13 cellular contexts compared by ENCODE assay signal in genomic region chr4:156962551-156962974, GRCh38. TPM values are rescaled to one million over a fixed set of nuclear protein-coding genes. Genes with fewer than 3 reads are reported as not detected.
DNase-seq lines count a peak whose midpoint lies in the region; ATAC-seq and TF ChIP-seq lines count a peak whose summit lies in the region.
"Had no signal": no experiment of that assay in that cellular context is flagged by ENCODE, and none has a peak within 500 bp of the region (broad histone marks: within the 10 kb centered on the region; RNA-seq: fewer than 3 reads in every experiment).

No MANE protein-coding gene starts in this region.

- no peak overlapping the region for H3K4me2 ChIP-seq in MM.1S (ENCODE audit: low read depth, low read length)

- H3K27ac ChIP-seq in ascending aorta (peak overlapping the region; percentile 60 to 72), MM.1S (ENCODE audit: low read length) (no peak overlapping the region)

- peak; percentile 96 for DNase-seq in GM04504 (ENCODE audit: low read depth)
- DNase-seq in ascending aorta (ENCODE audit: low spot score in 2 of 2), result peak; percentile 9 to 70
- no peak for DNase-seq in left cardiac atrium
- peak; percentile 90 for DNase-seq in renal cortical epithelial cell (ENCODE audit: low read depth)
- DNase-seq in MM.1S, result no peak
- no peak for DNase-seq in NCI-H146 treated with DMSO at 0.1 percent for 48 hours (lab: John Stamatoyannopoulos, UW; ENCODE audit: unreplicated experiment)
- DNase-seq in stimulated activated CD4-positive, alpha-beta T cell treated with anti-CD3 and anti-CD28 coated beads, Interleukin-15, amount 100 ng/mL, for 24 hours, result no peak
- DNase-seq: activated CD4-positive, alpha-beta T cell treated with anti-CD3 and anti-CD28 coated beads for 48 hours; NCI-H187; RPMI8226; stimulated activated CD4-positive, alpha-beta T cell treated with anti-CD3 and anti-CD28 coated beads, Interleukin-4, amount 100 ng/mL, for 24 hours had no signal

- H3K27me3 ChIP-seq in ascending aorta (no peaks in the 10 kb centered on the region), MM.1S (replicated peaks; ENCODE audit: insufficient read depth, low read length) (no peaks in the 10 kb centered on the region)

- H2AFZ ChIP-seq in MM.1S (ENCODE audit: low read length), result no peak overlapping the region

- ATAC-seq in left cardiac atrium (peak; percentile 19 to 72), HG02588 (IDR thresholded peaks at IDR 0.05; ENCODE audit: unreplicated experiment) (no peak)

- peaks cover 8 to 38% of the 10 kb centered on the region in 2 donors for H3K4me1 ChIP-seq in ascending aorta
- H3K4me1 ChIP-seq in MM.1S (ENCODE audit: low read length), result no peaks in the 10 kb centered on the region

- no peaks in the 10 kb centered on the region for H3F3A ChIP-seq in MM.1S (ENCODE audit: insufficient read depth, low read length)

- H3K9ac ChIP-seq in MM.1S (ENCODE audit: low read length), result no peak overlapping the region

- intact Hi-C loops in ascending aorta (cut with DNase I) (loop anchor here (10.0 kb wide), 1 partner anchor 668 kb away; no protein-coding TSS in a partner anchor), left cardiac atrium (cut with DNase I) (no loop called here)

- TF ChIP-seq CTCF in ascending aorta (IDR thresholded peaks at IDR 0.05), result no peak
- TF ChIP-seq CTCF in MM.1S (IDR thresholded peaks at IDR 0.05; ENCODE audit: low read length), result no peak

- no peaks in the 10 kb centered on the region for H3K36me3 ChIP-seq in ascending aorta
- no peaks in the 10 kb centered on the region for H3K36me3 ChIP-seq in MM.1S (replicated peaks; ENCODE audit: insufficient read depth, low read length)
- H3K36me3 ChIP-seq: HAP-1 had no signal

- H3K4me3 ChIP-seq in ascending aorta (peak overlapping the region in 1 of 2 donors; percentile 3), MM.1S (ENCODE audit: low read length) (no peak overlapping the region)
- H3K4me3 ChIP-seq: HAP-1 had no signal

- no peaks in the 10 kb centered on the region for H3K9me2 ChIP-seq in MM.1S (replicated peaks; ENCODE audit: insufficient read depth, low read length)

- H3K9me3 ChIP-seq in ascending aorta (no peaks in the 10 kb centered on the region), MM.1S (replicated peaks; ENCODE audit: insufficient read depth, low read length) (no peaks in the 10 kb centered on the region)
- H3K9me3 ChIP-seq: HAP-1 had no signal

- no peaks in the 10 kb centered on the region for H3K79me2 ChIP-seq in MM.1S (ENCODE audit: low read length)

- no peaks in the 10 kb centered on the region for H4K20me1 ChIP-seq in MM.1S (ENCODE audit: insufficient read depth, low read length)

RNA-seq across cellular contexts. Expression of gene PDGFC, which starts 9.0 kb away (rescaled TPM):
- total RNA-seq in ascending aorta (21.0 TPM), left cardiac atrium (10 to 100 TPM; 16.5 to 18.5 TPM), renal cortical epithelial cell (133 and 173 TPM in 2 replicates)

Comparison
In these comparisons a context has a peak if more than half of its experiments do, and no peak if none do; other contexts are left out.
1. DNase-seq: peak in GM04504 (single experiment), ascending aorta (2 of 2) and renal cortical epithelial cell (single experiment); none in left cardiac atrium (single experiment), MM.1S (single experiment), NCI-H146 treated with DMSO at 0.1 percent for 48 hours (single experiment) and stimulated activated CD4-positive, alpha-beta T cell treated with anti-CD3 and anti-CD28 coated beads, Interleukin-15, amount 100 ng/mL, for 24 hours (single experiment).